ENCODE assay signal across 8 cellular contexts in the genomic region with DNA sequence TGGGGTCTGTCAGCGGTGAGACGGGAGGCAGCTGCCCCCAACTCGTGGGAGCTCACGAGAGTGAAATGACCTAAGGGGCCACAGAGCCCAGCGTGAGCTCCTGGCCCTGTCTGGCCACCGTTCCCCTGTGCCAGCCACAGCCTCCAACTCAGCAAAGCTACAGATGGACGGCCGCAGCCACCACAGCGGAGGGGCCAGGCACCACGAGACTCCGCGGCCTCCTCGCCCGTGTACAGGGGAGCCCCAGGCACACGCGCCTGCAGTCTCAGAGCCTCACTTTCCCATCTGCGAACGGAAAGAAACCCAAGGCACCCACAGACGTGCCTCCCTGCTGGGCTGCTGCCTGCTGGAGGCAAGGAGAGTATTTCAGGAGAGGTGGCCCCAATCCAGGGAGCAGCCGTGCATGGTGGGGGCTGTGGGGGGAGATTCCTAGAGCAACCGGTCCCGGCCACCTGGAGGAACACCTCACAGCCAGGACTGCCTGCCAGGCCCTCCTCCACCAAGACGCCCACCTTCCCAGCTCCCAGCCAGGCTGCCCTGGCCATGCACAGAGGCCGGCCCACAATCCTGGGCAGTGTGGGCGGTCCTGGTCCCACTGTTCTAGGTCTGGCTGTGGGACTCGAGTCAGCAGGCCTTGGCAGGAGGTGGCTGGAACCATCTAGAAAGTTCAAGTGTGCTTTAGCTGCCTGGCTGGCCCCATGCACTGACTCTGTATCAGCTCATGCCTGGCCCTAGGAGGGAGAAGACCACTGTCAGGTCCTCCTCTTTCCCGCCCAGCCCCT. TPM values are rescaled to one million over a fixed set of nuclear protein-coding genes. Genes with fewer than 3 reads are reported as not detected.
DNase-seq lines count a peak whose midpoint lies in the region; ATAC-seq and TF ChIP-seq lines count a peak whose summit lies in the region.

No MANE protein-coding gene starts in this region.

- H3K9me3 ChIP-seq in ovary: no peaks in the 10 kb centered on the region

- TF ChIP-seq CTCF in fibroblast of pulmonary artery (IDR thresholded peaks at IDR 0.05; ENCODE audit: low read length, missing control alignments): no peak
- TF ChIP-seq CTCF in ovary (IDR thresholded peaks at IDR 0.05): no peak

- H3K27me3 ChIP-seq in ovary: no peaks in the 10 kb centered on the region

- H3K27ac ChIP-seq in ovary: peak overlapping the region; percentile 87 to 92

- 33 to 46% (median 41%) methylated on average over 26 to 27 of the region's 27 CpGs for WGBS in ovary, 3 donors

- ATAC-seq in HG03460 (IDR thresholded peaks at IDR 0.05; ENCODE audit: unreplicated experiment): no peak

- intact Hi-C loops in ovary (cut with DNase I): loop anchor here in 1 of 4 donors (10.0 kb wide), 1 partner anchor 804 kb away; the partner anchor contains the start of genes ATP5F1D and MIDN

- no peaks in the 10 kb centered on the region for H3K36me3 ChIP-seq in ovary

- H3K4me3 ChIP-seq in fibroblast of pulmonary artery (replicated peaks; ENCODE audit: low read depth, low read length) (peak overlapping the region; percentile 92), ovary (peak overlapping the region; percentile 88)

- DNase-seq in EH (ENCODE audit: low read depth) (peak; percentile 32), fibroblast of pulmonary artery (ENCODE audit: low read depth) (no peak), ovary (peak in 4 of 5 donors; percentile 44 to 55 (median 52)), HuH-7.5 (ENCODE audit: low spot score) (no peak), mesenteric fat pad (ENCODE audit: low spot score) (no peak)
- DNase-seq in activated CD4-positive, alpha-beta T cell treated with anti-CD3 and anti-CD28 coated beads, Interleukin-2, amount 50 U/mL, for 48 hours: no peak

- no peak for TF ChIP-seq EP300 in ovary (IDR thresholded peaks at IDR 0.05)

- H3K4me1 ChIP-seq in ovary (ENCODE audit: insufficient read depth): peaks cover 30% of the 10 kb centered on the region

- TF ChIP-seq POLR2A in Raji (IDR thresholded peaks at IDR 0.05; ENCODE audit: insufficient read depth, low read depth, low read length): 0 out of 2 replicates have a peak, but pooled peaks have one; percentile 5
- no peak for TF ChIP-seq POLR2A in ovary (IDR thresholded peaks at IDR 0.05)

RNA-seq across cellular contexts. Expression of gene MKNK2, which starts 1.9 kb away (rescaled TPM):
- total RNA-seq in ovary (100 to 1,000 TPM in 5 of 7 donors, 10 to 100 TPM in 2; 58.3 to 186 (median 122) TPM), mesenteric fat pad (240 TPM)
- polyA plus RNA-seq in ovary: 10 to 100 TPM; 22.1 to 69.5 TPM

RNA-seq across cellular contexts. Expression of gene BTBD2, which starts 33.6 kb away (rescaled TPM):
- total RNA-seq in ovary (100 to 1,000 TPM in 1 of 7 donors, 10 to 100 TPM in 6; 47.8 to 131 (median 90.2) TPM), mesenteric fat pad (61.4 TPM)
- 10 to 100 TPM; 14.4 to 65.7 TPM for polyA plus RNA-seq in ovary

RNA-seq across cellular contexts. Expression of gene MOB3A, which starts 47.0 kb away (rescaled TPM):
- total RNA-seq in ovary (10 to 100 TPM; 16.6 to 61.5 (median 47.8) TPM), mesenteric fat pad (79.4 TPM)
- 10 to 100 TPM; 21.1 to 22.5 TPM for polyA plus RNA-seq in ovary

RNA-seq across cellular contexts. Expression of gene IZUMO4, which starts 47.6 kb away (rescaled TPM):
- 10 to 100 TPM in 5 of 7 donors, 1 to 10 TPM in 2; 4.5 to 24.5 (median 10.7) TPM for total RNA-seq in ovary
- polyA plus RNA-seq in ovary: 10 to 100 TPM in 1 of 2 donors, 1 to 10 TPM in 1; 1.8 to 31.7 TPM
- total RNA-seq in mesenteric fat pad: 2.4 TPM

Comparison
In these comparisons a context has a peak if more than half of its experiments do, and no peak if none do; other contexts are left out.
1. DNase-seq: peak in EH (single experiment) and ovary (4 of 5); none in fibroblast of pulmonary artery (single experiment), HuH-7.5 (single experiment), mesenteric fat pad (single experiment) and activated CD4-positive, alpha-beta T cell treated with anti-CD3 and anti-CD28 coated beads, Interleukin-2, amount 50 U/mL, for 48 hours (0 of 2).